8 cellular contexts compared by ENCODE assay signal in genomic region chr14:77037886-77038511, GRCh38. TPM values are rescaled to one million over a fixed set of nuclear protein-coding genes. Genes with fewer than 3 reads are reported as not detected.
A peak's percentile ranks its signal among the peaks of the same experiment; 100 is the strongest.
DNase-seq lines count a peak whose midpoint lies in the region; ATAC-seq and FAIRE-seq lines count a peak whose summit lies in the region.

No MANE protein-coding gene starts in this region.

- peak overlapping the region; percentile 41 for H2BK12ac ChIP-seq in trophoblast cell (ENCODE audit: low read length)

- no peak overlapping the region for H2BK5ac ChIP-seq in trophoblast cell (ENCODE audit: low read depth, low read length, poor library complexity)

- no peak overlapping the region for H3K4me2 ChIP-seq in trophoblast cell (ENCODE audit: low read length)

- H3K36me3 Mint-ChIP-seq in activated CD4-positive, alpha-beta T cell treated with anti-CD3 and anti-CD28 coated beads, Interleukin-2, amount 10 ng/mL, durations not matched to agents 24 days and 14 days (ENCODE audit: low read depth) = no peaks in the 10 kb centered on the region

- H3K4me3 Mint-ChIP-seq in activated CD4-positive, alpha-beta T cell treated with anti-CD3 and anti-CD28 coated beads, Interleukin-2, amount 10 ng/mL, durations not matched to agents 24 days and 14 days = peak overlapping the region; percentile 72

- no peak for FAIRE-seq in HTR-8/SVneo (lab: Jason Lieb, UNC)

- H4K91ac ChIP-seq in trophoblast cell (ENCODE audit: low read depth, low read length) = peak overlapping the region; percentile 8

- H3K9ac ChIP-seq in trophoblast cell (ENCODE audit: low read length) = no peak overlapping the region

- WGBS in trophoblast cell (ENCODE audit: extremely low coverage, insufficient coverage, insufficient read length) = no CpG with 5 or more reads among the region's 21 CpGs

- peaks cover 17% of the 10 kb centered on the region for H3K79me1 ChIP-seq in trophoblast cell (ENCODE audit: low read length)

- H3K14ac ChIP-seq in trophoblast cell (ENCODE audit: low read length) = peak overlapping the region; percentile 18

- DNase-seq in HTR-8/SVneo (ENCODE audit: insufficient read length, low spot score) (peak; percentile 67), trophoblast cell (no peak), NCI-H446 treated with DMSO at 0.1 percent for 48 hours (lab: John Stamatoyannopoulos, UW) (no peak), NCI-H2029 (lab: John Stamatoyannopoulos, UW) (no peak)
- peak; percentile 83 for DNase-seq in activated CD4-positive, alpha-beta T cell treated with anti-CD3 and anti-CD28 coated beads, Interleukin-2, amount 10 ng/mL, durations not matched to agents 24 days and 14 days
- DNase-seq in effector memory CD4-positive, alpha-beta T cell = peak; percentile 30 to 55 (median 47)

- H3K4me1 ChIP-seq in effector memory CD4-positive, alpha-beta T cell (ENCODE audit: control insufficient read depth, insufficient read depth, low read length, poor library complexity, severe bottlenecking) = peaks cover 73% of the 10 kb centered on the region
- peaks cover 25 to 34% of the 10 kb centered on the region in 2 experiments for H3K4me1 ChIP-seq in trophoblast cell (ENCODE audit: control insufficient read depth in 1 of 2, insufficient read depth in 2 of 2, low read length in 2 of 2)

- H3K9me3 ChIP-seq in effector memory CD4-positive, alpha-beta T cell (ENCODE audit: control insufficient read depth, low read length) = no peaks in the 10 kb centered on the region
- H3K9me3 ChIP-seq in trophoblast cell (ENCODE audit: insufficient read depth, low read depth, low read length) = no peaks in the 10 kb centered on the region

- peak overlapping the region; percentile 7 for H2AK5ac ChIP-seq in trophoblast cell (ENCODE audit: low read length)

- H3K27me3 ChIP-seq in effector memory CD4-positive, alpha-beta T cell (replicated peaks; ENCODE audit: control insufficient read depth, insufficient read depth, low read length, poor library complexity, severe bottlenecking) = no peaks in the 10 kb centered on the region
- no peaks in the 10 kb centered on the region for H3K27me3 ChIP-seq in trophoblast cell (ENCODE audit: insufficient read depth, low read length)

- no peak overlapping the region for H4K8ac ChIP-seq in trophoblast cell (ENCODE audit: low read depth, low read length)

- H3K4me1 Mint-ChIP-seq in activated CD4-positive, alpha-beta T cell treated with anti-CD3 and anti-CD28 coated beads, Interleukin-2, amount 10 ng/mL, durations not matched to agents 24 days and 14 days = peaks cover 73% of the 10 kb centered on the region

- H4K12ac ChIP-seq in trophoblast cell (ENCODE audit: low read depth, low read length) = no peak overlapping the region

- intact Hi-C loops in activated CD4-positive, alpha-beta T cell treated with anti-CD3 and anti-CD28 coated beads, Interleukin-2, amount 10 ng/mL, durations not matched to agents 24 days and 14 days (cut with micrococcal nuclease) = no loop called here

- H2BK120ac ChIP-seq in trophoblast cell (ENCODE audit: insufficient read depth, low read length, poor library complexity) = no peak overlapping the region

- peak overlapping the region; percentile 50 for H3K27ac ChIP-seq in effector memory CD4-positive, alpha-beta T cell (ENCODE audit: insufficient read depth, low read length, poor library complexity, severe bottlenecking)
- H3K27ac ChIP-seq in trophoblast cell (ENCODE audit: low read depth, low read length) = no peak overlapping the region

- H2AFZ ChIP-seq in trophoblast cell (ENCODE audit: insufficient read depth, low read length, poor library complexity) = no peak overlapping the region

- no peaks in the 10 kb centered on the region for H3K9me3 Mint-ChIP-seq in activated CD4-positive, alpha-beta T cell treated with anti-CD3 and anti-CD28 coated beads, Interleukin-2, amount 10 ng/mL, durations not matched to agents 24 days and 14 days

- no peak for ATAC-seq in HG03095 (IDR thresholded peaks at IDR 0.05; ENCODE audit: unreplicated experiment)
- ATAC-seq in HG02884 (IDR thresholded peaks at IDR 0.05; ENCODE audit: unreplicated experiment) = no peak

- H3K23ac ChIP-seq in trophoblast cell (ENCODE audit: low read length) = no peak overlapping the region

- peak overlapping the region; percentile 30 for H3K4me3 ChIP-seq in effector memory CD4-positive, alpha-beta T cell (ENCODE audit: insufficient read depth, low read depth, low read length, poor library complexity, severe bottlenecking)
- H3K4me3 ChIP-seq in trophoblast cell (ENCODE audit: low read depth, low read length) = no peak overlapping the region

- no peak overlapping the region for H3K18ac ChIP-seq in trophoblast cell (ENCODE audit: low read length)

- H3K79me2 ChIP-seq in trophoblast cell (ENCODE audit: control insufficient read depth, insufficient read depth, low read length, poor library complexity) = peaks cover 2% of the 10 kb centered on the region

- H3K27me3 Mint-ChIP-seq in activated CD4-positive, alpha-beta T cell treated with anti-CD3 and anti-CD28 coated beads, Interleukin-2, amount 10 ng/mL, durations not matched to agents 24 days and 14 days = no peaks in the 10 kb centered on the region

- H3K36me3 ChIP-seq in effector memory CD4-positive, alpha-beta T cell (ENCODE audit: control insufficient read depth, insufficient read depth, low read length) = no peaks in the 10 kb centered on the region
- H3K36me3 ChIP-seq in trophoblast cell (ENCODE audit: control insufficient read depth in 1 of 2, insufficient read depth in 2 of 2, low read length in 2 of 2) = no peaks in the 10 kb centered on the region

- H3K4ac ChIP-seq in trophoblast cell (ENCODE audit: low read depth, low read length) = no peak overlapping the region

- peak overlapping the region; percentile 88 for H3K27ac Mint-ChIP-seq in activated CD4-positive, alpha-beta T cell treated with anti-CD3 and anti-CD28 coated beads, Interleukin-2, amount 10 ng/mL, durations not matched to agents 24 days and 14 days

RNA-seq across cellular contexts. Expression of gene IRF2BPL, which starts 9.5 kb away (rescaled TPM):
- total RNA-seq in activated CD4-positive, alpha-beta T cell treated with anti-CD3 and anti-CD28 coated beads, Interleukin-2, amount 10 ng/mL, durations not matched to agents 24 days and 14 days = 32.8 and 34.8 TPM in 2 replicates
- polyA plus RNA-seq in trophoblast cell (2013) = 21.4 and 23.0 TPM in 2 replicates

Comparison
In these comparisons a context has a peak if more than half of its experiments do, and no peak if none do; other contexts are left out.
1. DNase-seq: peak in HTR-8/SVneo (single experiment), activated CD4-positive, alpha-beta T cell treated with anti-CD3 and anti-CD28 coated beads, Interleukin-2, amount 10 ng/mL, durations not matched to agents 24 days and 14 days (single experiment) and effector memory CD4-positive, alpha-beta T cell (3 of 3); none in trophoblast cell (0 of 2), NCI-H446 treated with DMSO at 0.1 percent for 48 hours (single experiment) and NCI-H2029 (single experiment).